In the genomic region with DNA sequence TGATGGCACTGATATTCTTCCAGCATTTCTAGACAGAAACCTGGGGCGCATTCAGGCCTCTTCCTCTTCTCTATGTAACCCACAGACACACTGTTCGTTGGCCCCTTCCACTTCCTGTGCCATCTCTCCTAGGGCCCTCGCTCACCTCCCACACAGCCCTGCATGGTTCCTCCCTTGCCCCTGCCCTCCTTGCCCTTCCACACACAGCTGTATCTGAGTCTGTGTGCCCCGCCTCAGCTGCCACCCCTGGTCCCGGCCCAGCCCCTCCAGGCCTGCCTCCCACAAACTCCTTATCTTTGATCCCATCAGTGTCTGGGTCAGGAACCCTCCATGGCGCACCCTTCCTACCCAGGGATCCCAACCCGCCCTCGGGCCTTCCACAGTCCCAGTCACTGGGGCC, we compare ENCODE assay signal across 23 cellular contexts. TPM values are rescaled to one million over a fixed set of nuclear protein-coding genes. Genes with fewer than 3 reads are reported as not detected.
DNase-seq lines count a peak whose midpoint lies in the region; ATAC-seq and TF ChIP-seq lines count a peak whose summit lies in the region.
"Had no signal": no experiment of that assay in that cellular context is flagged by ENCODE, and none has a peak within 500 bp of the region (broad histone marks: within the 10 kb centered on the region; RNA-seq: fewer than 3 reads in every experiment).

No MANE protein-coding gene starts in this region.

- H3K4me3 ChIP-seq in NB4 (ENCODE audit: low read depth, low read length): peak overlapping the region; percentile 55
- H3K4me3 ChIP-seq: esophagus muscularis mucosa, mucosa of descending colon, transverse colon had no signal

- POLR2A ChIA-PET in activated CD4-positive, alpha-beta memory T cell treated with anti-CD3 and anti-CD28 coated beads for 36 hours (lab: Charles Lee): no interaction called here

- H3K27ac Mint-ChIP-seq in activated CD4-positive, alpha-beta memory T cell treated with anti-CD3 and anti-CD28 coated beads for 36 hours: no peak overlapping the region
- no peak overlapping the region for H3K27ac Mint-ChIP-seq in stimulated activated memory B cell treated with anti-CD40 and anti-IgM and Interleukin-4, amounts not matched to agents 10 μg/mL and 1 μg/mL and 100 μg/mL, for 72 hours
- H3K27ac Mint-ChIP-seq: B cell; stimulated activated naive B cell treated with anti-CD40 and anti-IgM and Interleukin-4, amounts not matched to agents 10 μg/mL and 1 μg/mL and 100 μg/mL, for 72 hours had no signal

- ATAC-seq in stimulated activated memory B cell treated with anti-CD40 and anti-IgM and Interleukin-4, amounts not matched to agents 10 μg/mL and 1 μg/mL and 100 μg/mL, for 72 hours: peak; percentile 58
- ATAC-seq in GM19452 (IDR thresholded peaks at IDR 0.05; ENCODE audit: unreplicated experiment) (no peak), HG03108 (IDR thresholded peaks at IDR 0.05; ENCODE audit: unreplicated experiment) (no peak)
- ATAC-seq: left ventricle myocardium superior, mucosa of descending colon, SK-N-SH treated with all-trans-retinoic acid at 6 μM for 48 hours had no signal

- no peaks in the 10 kb centered on the region for H3K36me3 Mint-ChIP-seq in activated CD4-positive, alpha-beta memory T cell treated with anti-CD3 and anti-CD28 coated beads for 36 hours
- H3K36me3 Mint-ChIP-seq in stimulated activated memory B cell treated with anti-CD40 and anti-IgM and Interleukin-4, amounts not matched to agents 10 μg/mL and 1 μg/mL and 100 μg/mL, for 72 hours: no peaks in the 10 kb centered on the region
- H3K36me3 Mint-ChIP-seq: IgD-negative memory B cell; stimulated activated naive B cell treated with anti-CD40 and anti-IgM and Interleukin-4, amounts not matched to agents 10 μg/mL and 1 μg/mL and 100 μg/mL, for 72 hours had no signal

- peak; percentile 34 for TF ChIP-seq POLR2A in NB4 (IDR thresholded peaks at IDR 0.05; ENCODE audit: extremely low read depth, insufficient read length)

- TF ChIP-seq CTCF in NB4 (IDR thresholded peaks at IDR 0.05; ENCODE audit: low read depth, low read length): no peak

- peaks cover 6% of the 10 kb centered on the region for H3K4me1 Mint-ChIP-seq in activated CD4-positive, alpha-beta memory T cell treated with anti-CD3 and anti-CD28 coated beads for 36 hours (ENCODE audit: low read depth)
- no peaks in the 10 kb centered on the region for H3K4me1 Mint-ChIP-seq in stimulated activated memory B cell treated with anti-CD40 and anti-IgM and Interleukin-4, amounts not matched to agents 10 μg/mL and 1 μg/mL and 100 μg/mL, for 72 hours
- H3K4me1 Mint-ChIP-seq: B cell, IgD-negative memory B cell had no signal

- peak; percentile 10 for DNase-seq in activated CD4-positive, alpha-beta T cell treated with anti-CD3 and anti-CD28 coated beads for 48 hours
- DNase-seq in activated CD4-positive, alpha-beta T cell treated with anti-CD3 and anti-CD28 coated beads, Interleukin-2, amount 50 U/mL, for 1 hour: no peak
- DNase-seq in NB4 (ENCODE audit: low read depth) (peak; percentile 96), RKO (ENCODE audit: low spot score) (no peak)
- peak; percentile 20 for DNase-seq in activated CD4-positive, alpha-beta memory T cell treated with anti-CD3 and anti-CD28 coated beads for 36 hours
- DNase-seq: 8988T; activated effector memory CD4-positive, alpha-beta T cell treated with Interleukin-2 at 50 U/mL for 16 hours; amygdala; central memory CD4-positive, alpha-beta T cell; left ventricle myocardium superior; mucosa of descending colon; NCI-H1105; NCI-H69; retina; stimulated activated naive B cell treated with anti-CD40 and anti-IgM and Interleukin-4, amounts not matched to agents 10 μg/mL and 1 μg/mL and 100 μg/mL, for 72 hours; transverse colon had no signal

- no peaks in the 10 kb centered on the region for H3K27me3 Mint-ChIP-seq in activated CD4-positive, alpha-beta memory T cell treated with anti-CD3 and anti-CD28 coated beads for 36 hours
- no peaks in the 10 kb centered on the region for H3K27me3 Mint-ChIP-seq in stimulated activated memory B cell treated with anti-CD40 and anti-IgM and Interleukin-4, amounts not matched to agents 10 μg/mL and 1 μg/mL and 100 μg/mL, for 72 hours
- H3K27me3 Mint-ChIP-seq: B cell, IgD-negative memory B cell had no signal

- CTCF ChIA-PET in activated CD4-positive, alpha-beta memory T cell treated with anti-CD3 and anti-CD28 coated beads for 36 hours (lab: Charles Lee): no interaction called here

- intact Hi-C loops in activated CD4-positive, alpha-beta memory T cell treated with anti-CD3 and anti-CD28 coated beads for 36 hours (cut with micrococcal nuclease): loop anchor here (1.0 kb wide), 1 partner anchor 23 kb away; no protein-coding TSS in a partner anchor

- no peaks in the 10 kb centered on the region for H3K9me3 Mint-ChIP-seq in activated CD4-positive, alpha-beta memory T cell treated with anti-CD3 and anti-CD28 coated beads for 36 hours
- no peaks in the 10 kb centered on the region for H3K9me3 Mint-ChIP-seq in stimulated activated memory B cell treated with anti-CD40 and anti-IgM and Interleukin-4, amounts not matched to agents 10 μg/mL and 1 μg/mL and 100 μg/mL, for 72 hours
- H3K9me3 Mint-ChIP-seq: IgD-negative memory B cell; stimulated activated naive B cell treated with anti-CD40 and anti-IgM and Interleukin-4, amounts not matched to agents 10 μg/mL and 1 μg/mL and 100 μg/mL, for 72 hours had no signal

- no peak overlapping the region for H3K4me3 Mint-ChIP-seq in activated CD4-positive, alpha-beta memory T cell treated with anti-CD3 and anti-CD28 coated beads for 36 hours
- H3K4me3 Mint-ChIP-seq in stimulated activated memory B cell treated with anti-CD40 and anti-IgM and Interleukin-4, amounts not matched to agents 10 μg/mL and 1 μg/mL and 100 μg/mL, for 72 hours: no peak overlapping the region
- H3K4me3 Mint-ChIP-seq: B cell; IgD-negative memory B cell; stimulated activated naive B cell treated with anti-CD40 and anti-IgM and Interleukin-4, amounts not matched to agents 10 μg/mL and 1 μg/mL and 100 μg/mL, for 72 hours had no signal

RNA-seq across cellular contexts. Expression of a gene that starts 37.9 kb away (rescaled TPM):
- 1 to 10 TPM; 2.7 to 3.9 TPM for total RNA-seq in activated CD4-positive, alpha-beta memory T cell treated with anti-CD3 and anti-CD28 coated beads for 36 hours
- total RNA-seq: B cell had no signal

RNA-seq across cellular contexts. Expression of a gene that starts 52.2 kb away (rescaled TPM):
- total RNA-seq in activated CD4-positive, alpha-beta memory T cell treated with anti-CD3 and anti-CD28 coated beads for 36 hours: 10 to 100 TPM; 65.7 to 66.7 TPM

Comparison
In these comparisons a context has a peak if more than half of its experiments do, and no peak if none do; other contexts are left out.
1. DNase-seq: peak in activated CD4-positive, alpha-beta T cell treated with anti-CD3 and anti-CD28 coated beads for 48 hours (single experiment), NB4 (single experiment) and activated CD4-positive, alpha-beta memory T cell treated with anti-CD3 and anti-CD28 coated beads for 36 hours (single experiment); none in activated CD4-positive, alpha-beta T cell treated with anti-CD3 and anti-CD28 coated beads, Interleukin-2, amount 50 U/mL, for 1 hour (single experiment) and RKO (single experiment).